In the genomic region with DNA sequence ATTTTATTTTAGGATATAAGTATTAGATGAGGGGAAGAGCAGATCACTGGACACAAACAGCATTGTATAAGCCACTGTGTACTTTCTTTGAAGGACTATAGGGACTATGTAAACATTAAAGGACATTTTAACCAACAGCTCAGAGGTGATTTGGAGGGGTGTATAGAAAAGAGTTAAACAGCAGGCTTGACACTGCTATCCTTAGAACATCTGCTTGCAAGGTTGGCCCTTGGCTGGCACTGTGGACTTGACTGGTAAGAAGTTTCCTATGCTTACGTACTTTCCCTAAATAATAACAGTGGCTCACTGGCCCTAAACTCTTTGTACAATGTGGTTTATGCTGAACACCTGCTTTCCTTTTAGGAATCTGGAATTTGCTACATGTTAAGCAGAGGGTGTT, we compare ENCODE assay signal across 27 cellular contexts.
"Had no signal": no experiment of that assay in that cellular context is flagged by ENCODE, and none has a peak within 500 bp of the region (broad histone marks: within the 10 kb centered on the region; RNA-seq: fewer than 3 reads in every experiment).

No MANE protein-coding gene starts in this region.

- H3K9me3 ChIP-seq: colonic mucosa, esophagus squamous epithelium, gastrocnemius medialis, heart right ventricle, left lung, lower lobe of right lung, mucosa of descending colon had no signal

- H3K4me3 Mint-ChIP-seq: dendritic cell treated with granulocyte-macrophage colony-stimulating factor and Interleukin-4, amounts not matched to agents 40 ng/mL and 50 ng/mL, for 4 days; effector memory CD8-positive, alpha-beta T cell; endodermal cell; mesothelial cell of epicardium had no signal

- H3K4me1 ChIP-seq: colonic mucosa, esophagus squamous epithelium, left lung, lower lobe of right lung had no signal

- H3K27ac ChIP-seq: colonic mucosa, epithelial cell of prostate, esophagus squamous epithelium, heart right ventricle, left lung, lower lobe of right lung had no signal

- DNase-seq: colonic mucosa; cortex of kidney; effector CD8-positive, alpha-beta T cell; effector memory CD8-positive, alpha-beta T cell; endodermal cell; erythroblast; esophagus squamous epithelium; foreskin fibroblast; foreskin melanocyte; gastrocnemius medialis; glutamatergic neuron; head of caudate nucleus; heart right ventricle; hippocampal formation; left cardiac atrium; left lung; left ventricle myocardium superior; lower lobe of right lung; mesenchymal stem cell; mucosa of descending colon had no signal

- H3K4me1 Mint-ChIP-seq: endodermal cell, mesothelial cell of epicardium had no signal

- ATAC-seq: effector memory CD8-positive, alpha-beta T cell; esophagus mucosa; gastrocnemius medialis; heart right ventricle; left cardiac atrium; left lung; left ventricle myocardium superior; lower lobe of right lung; mucosa of descending colon had no signal

- H3K9me3 Mint-ChIP-seq: dendritic cell treated with granulocyte-macrophage colony-stimulating factor and Interleukin-4, amounts not matched to agents 40 ng/mL and 50 ng/mL, for 4 days; effector memory CD8-positive, alpha-beta T cell; endodermal cell; mesothelial cell of epicardium had no signal

- FAIRE-seq: endometrium, islet of Langerhans, keratinocyte had no signal

- H3K27me3 Mint-ChIP-seq: dendritic cell treated with granulocyte-macrophage colony-stimulating factor and Interleukin-4, amounts not matched to agents 40 ng/mL and 50 ng/mL, for 4 days; effector memory CD8-positive, alpha-beta T cell had no signal

- H3K27me3 ChIP-seq: colonic mucosa, esophagus squamous epithelium, gastrocnemius medialis, heart right ventricle, left lung had no signal

- H3K27ac Mint-ChIP-seq: dendritic cell treated with granulocyte-macrophage colony-stimulating factor and Interleukin-4, amounts not matched to agents 40 ng/mL and 50 ng/mL, for 4 days; effector memory CD8-positive, alpha-beta T cell; endodermal cell; mesothelial cell of epicardium had no signal

- H3K4me3 ChIP-seq: colonic mucosa, esophagus squamous epithelium, gastrocnemius medialis, heart right ventricle, left lung, lower lobe of right lung, mucosa of descending colon had no signal
